In genomic region chr2:73291093-73291460, GRCh38 we compare ENCODE assay signal across 8 cellular contexts. TPM values are rescaled to one million over a fixed set of nuclear protein-coding genes. Genes with fewer than 3 reads are reported as not detected.
A peak's percentile ranks its signal among the peaks of the same experiment; 100 is the strongest.
DNase-seq lines count a peak whose midpoint lies in the region; FAIRE-seq and TF ChIP-seq lines count a peak whose summit lies in the region.

No MANE protein-coding gene starts in this region.

- H3K4me3 ChIP-seq in CD4-positive, alpha-beta memory T cell (ENCODE audit: low read length in 2 of 2), result no peak overlapping the region
- peak overlapping the region; percentile 7 for H3K4me3 ChIP-seq in neuron (ENCODE audit: low read length)

- peaks cover 19 to 32% of the 10 kb centered on the region in 2 donors for H3K27me3 Mint-ChIP-seq in CD4-positive, alpha-beta memory T cell

- H3K27ac Mint-ChIP-seq in CD4-positive, alpha-beta memory T cell, result peak overlapping the region in 4 of 7 donors; percentile 31 to 83 (median 69)

- no peaks in the 10 kb centered on the region for H3K9me3 ChIP-seq in CD4-positive, alpha-beta memory T cell (ENCODE audit: control insufficient read depth in 1 of 2, low read length in 2 of 2)
- H3K9me3 ChIP-seq in neuron (ENCODE audit: low read length), result no peaks in the 10 kb centered on the region

- no peak overlapping the region for H3K27ac ChIP-seq in CD4-positive, alpha-beta memory T cell (ENCODE audit: low read depth, low read length)

- FAIRE-seq in D721Med (lab: Jason Lieb, UNC) (no peak), H54 (lab: Jason Lieb, UNC) (no peak)

- CTCF ChIA-PET in CD4-positive, alpha-beta memory T cell (lab: Charles Lee; ENCODE audit: partially characterized antibody), result interaction anchor here (0.9 to 5.0 kb wide), 13 partner anchors 10 to 94 kb away, joined by 3 to 54 read pairs (median 6); partner anchors contain the start of genes ALMS1, CCT7, PRADC1 and SMYD5

- POLR2A ChIA-PET in CD4-positive, alpha-beta memory T cell (lab: Charles Lee; ENCODE audit: partially characterized antibody), result interaction anchor here (1.1 to 3.3 kb wide), 4 partner anchors 22 to 94 kb away, joined by 4 to 18 read pairs (median 6); partner anchors contain the start of genes ALMS1, CCT7 and PRADC1

- peak; percentile 57 to 66 (median 61) for DNase-seq in CD4-positive, alpha-beta memory T cell
- DNase-seq in activated CD8-positive, alpha-beta memory T cell treated with anti-CD3 and anti-CD28 coated beads for 24 hours, result peak; percentile 83
- peak; percentile 34 for DNase-seq in fibroblast of gingiva (ENCODE audit: low read depth)
- no peak for DNase-seq in D721Med (ENCODE audit: insufficient read length, low spot score)
- no peak for DNase-seq in NCI-H774 (lab: John Stamatoyannopoulos, UW)
- DNase-seq in H54 (ENCODE audit: insufficient read length, low spot score), result no peak

- peak overlapping the region; percentile 72 to 88 (median 79) for H3K4me3 Mint-ChIP-seq in CD4-positive, alpha-beta memory T cell

- peaks cover 0 to 1% of the 10 kb centered on the region in 2 donors for H3K36me3 Mint-ChIP-seq in CD4-positive, alpha-beta memory T cell

- peaks cover 6 to 23% (median 15%) of the 10 kb centered on the region in 4 donors for H3K4me1 Mint-ChIP-seq in CD4-positive, alpha-beta memory T cell

- TF ChIP-seq POLR2A in H54 (IDR thresholded peaks at IDR 0.05; ENCODE audit: low read depth, low read length), result no peak

- no peak for TF ChIP-seq CTCF in D721Med (IDR thresholded peaks at IDR 0.05; ENCODE audit: insufficient read depth, missing control alignments)

- H2AFZ ChIP-seq in neuron (ENCODE audit: low read depth, low read length), result peak overlapping the region; percentile 59

- H3K36me3 ChIP-seq in CD4-positive, alpha-beta memory T cell (ENCODE audit: insufficient read depth, low read length), result no peaks in the 10 kb centered on the region
- no peaks in the 10 kb centered on the region for H3K36me3 ChIP-seq in neuron (ENCODE audit: insufficient read depth, low read length)

- intact Hi-C loops in CD4-positive, alpha-beta memory T cell (cut with micrococcal nuclease), result loop anchor here (5.0 kb wide), 2 partner anchors 79 to 219 kb away; partner anchors contain the start of genes SFXN5 and SMYD5

- peaks cover 28% of the 10 kb centered on the region for H3K4me1 ChIP-seq in CD4-positive, alpha-beta memory T cell (ENCODE audit: insufficient read depth, low read length)
- H3K4me1 ChIP-seq in neuron (ENCODE audit: insufficient read depth, low read length), result peaks cover 10% of the 10 kb centered on the region

- no peak for TF ChIP-seq EP300 in Ishikawa (IDR thresholded peaks at IDR 0.05; ENCODE audit: borderline replicate concordance)

- TF ChIP-seq RAD21 in Ishikawa (IDR thresholded peaks at IDR 0.05; ENCODE audit: low read depth), result no peak

- peaks cover 0 to 2% (median 0%) of the 10 kb centered on the region in 8 donors for H3K9me3 Mint-ChIP-seq in CD4-positive, alpha-beta memory T cell

- peaks cover 27% of the 10 kb centered on the region for H3K27me3 ChIP-seq in CD4-positive, alpha-beta memory T cell (ENCODE audit: insufficient read depth, low read length)
- H3K27me3 ChIP-seq in neuron (ENCODE audit: insufficient read depth, low read length), result peaks cover 82% of the 10 kb centered on the region

TF ChIP-seq in Ishikawa, 13 proteins besides CTCF, POLR2A, EP300 and RAD21:
- TF ChIP-seq TAF1 (IDR thresholded peaks at IDR 0.05; ENCODE audit: low read depth), result no peak
- TF ChIP-seq EGR1 (IDR thresholded peaks at IDR 0.05), result no peak
- 0 out of 2 replicates have a peak, but pooled peaks have one; percentile 31 for TF ChIP-seq YY1 (IDR thresholded peaks at IDR 0.05; ENCODE audit: low read depth)
- TF ChIP-seq REST (IDR thresholded peaks at IDR 0.05; ENCODE audit: low read depth), result peak; percentile 98
- TF ChIP-seq CREB1 (IDR thresholded peaks at IDR 0.05; ENCODE audit: low read depth), result no peak
- TF ChIP-seq ZBTB7A (IDR thresholded peaks at IDR 0.05; ENCODE audit: low read depth), result no peak
- no peak for TF ChIP-seq TCF12 (IDR thresholded peaks at IDR 0.05; ENCODE audit: low read depth)
- peak; percentile 76 for TF ChIP-seq MAX (IDR thresholded peaks at IDR 0.05)
- TF ChIP-seq CEBPB (IDR thresholded peaks at IDR 0.05), result no peak
- no peak for TF ChIP-seq TEAD4 (IDR thresholded peaks at IDR 0.05)
- TF ChIP-seq USF1 (IDR thresholded peaks at IDR 0.05), result no peak
- TF ChIP-seq NFIC (IDR thresholded peaks at IDR 0.05), result no peak
- TF ChIP-seq FOXM1 (IDR thresholded peaks at IDR 0.05; ENCODE audit: borderline replicate concordance, low read depth), result no peak

RNA-seq across cellular contexts. Expression of gene EGR4, which starts 2.3 kb away (rescaled TPM):
- total RNA-seq in CD4-positive, alpha-beta memory T cell, result not detected
- polyA plus RNA-seq in CD4-positive, alpha-beta memory T cell, result not detected

RNA-seq across cellular contexts. Expression of gene FBXO41, which starts 6.8 kb away (rescaled TPM):
- total RNA-seq in CD4-positive, alpha-beta memory T cell, result 10 to 100 TPM in 1 of 2 experiments, 1 to 10 TPM in 1; 9.8 to 11.4 TPM
- polyA plus RNA-seq in CD4-positive, alpha-beta memory T cell, result 1 to 10 TPM in 1 of 2 donors, not detected in 1; 1.6 TPM

RNA-seq across cellular contexts. Expression of gene CCT7, which starts 57.0 kb away (rescaled TPM):
- 100 to 1,000 TPM; 187 to 188 TPM for total RNA-seq in CD4-positive, alpha-beta memory T cell
- polyA plus RNA-seq in CD4-positive, alpha-beta memory T cell, result 100 to 1,000 TPM; 239 to 400 TPM

RNA-seq across cellular contexts. Expression of gene PRADC1, which starts 58.0 kb away (rescaled TPM):
- total RNA-seq in CD4-positive, alpha-beta memory T cell, result 1 to 10 TPM; 7.0 to 7.4 TPM
- polyA plus RNA-seq in CD4-positive, alpha-beta memory T cell, result 10 to 100 TPM; 20.5 to 41.5 TPM

Comparison
In these comparisons a context has a peak if more than half of its experiments do, and no peak if none do; other contexts are left out.
1. DNase-seq: peak in CD4-positive, alpha-beta memory T cell (5 of 5), activated CD8-positive, alpha-beta memory T cell treated with anti-CD3 and anti-CD28 coated beads for 24 hours (single experiment) and fibroblast of gingiva (single experiment); none in D721Med (single experiment), NCI-H774 (single experiment) and H54 (single experiment).